16 cellular contexts compared by ENCODE assay signal in genomic region chr20:20143646-20144045, GRCh38.
A peak's percentile ranks its signal among the peaks of the same experiment; 100 is the strongest.
DNase-seq lines count a peak whose midpoint lies in the region; ATAC-seq and TF ChIP-seq lines count a peak whose summit lies in the region.
"Had no signal": no experiment of that assay in that cellular context is flagged by ENCODE, and none has a peak within 500 bp of the region (broad histone marks: within the 10 kb centered on the region; RNA-seq: fewer than 3 reads in every experiment).

No MANE protein-coding gene starts in this region.

- TF ChIP-seq POLR2A in gastrocnemius medialis (IDR thresholded peaks at IDR 0.05), result no peak

- no peaks in the 10 kb centered on the region for H3K36me3 ChIP-seq in BLaER1 treated with 17β-estradiol and CSF1 and Interleukin-3, amounts not matched to agents 10 nM and 100 nM
- H3K36me3 ChIP-seq in gastrocnemius medialis, result no peaks in the 10 kb centered on the region
- H3K36me3 ChIP-seq in tibial artery, result no peaks in the 10 kb centered on the region
- H3K36me3 ChIP-seq in psoas muscle (ENCODE audit: insufficient read depth in 1 of 2, low read depth in 1 of 2), result peaks cover 0 to 7% of the 10 kb centered on the region in 2 donors

- H3K4me1 ChIP-seq in BLaER1 treated with 17β-estradiol and CSF1 and Interleukin-3, amounts not matched to agents 10 nM and 100 nM, result peaks cover 0 to 35% (median 28%) of the 10 kb centered on the region in 10 experiments; a peak in 15 of 20 replicates
- H3K4me1 ChIP-seq in gastrocnemius medialis (peaks cover 13 to 24% of the 10 kb centered on the region in 2 donors), tibial artery (peaks cover 0 to 5% (median 3%) of the 10 kb centered on the region in 4 donors), psoas muscle (peaks cover 16% of the 10 kb centered on the region)

- DNase-seq in foreskin melanocyte (peak; percentile 77), gastrocnemius medialis (no peak), NOMO-1 treated with dmso at 0.1 percent for 144 hours (lab: John Stamatoyannopoulos, UW; ENCODE audit: unreplicated experiment) (no peak), tibial artery (no peak), psoas muscle (no peak)
- DNase-seq: CD4-positive, alpha-beta T cell; CD8-positive, alpha-beta memory T cell; DMS 273 treated with DMSO at 0.1 percent for 48 hours; DMS53; DMS79 treated with DMSO at 0.1 percent for 48 hours; GF-D8; H9 had no signal

- H3K27me3 ChIP-seq in BLaER1 treated with 17β-estradiol and CSF1 and Interleukin-3, amounts not matched to agents 10 nM and 100 nM, result no peaks in the 10 kb centered on the region
- H3K27me3 ChIP-seq in gastrocnemius medialis (no peaks in the 10 kb centered on the region), tibial artery (no peaks in the 10 kb centered on the region), psoas muscle (ENCODE audit: insufficient read depth in 3 of 3, low read length in 2 of 3) (no peaks in the 10 kb centered on the region)

- 59 to 63% (median 63%) methylated on average over 2 of the region's 2 CpGs for WGBS in psoas muscle, 3 donors

- H3K27ac ChIP-seq in BLaER1 treated with 17β-estradiol and CSF1 and Interleukin-3, amounts not matched to agents 10 nM and 100 nM, result no peak overlapping the region
- H3K27ac ChIP-seq in VCaP, result peak overlapping the region; percentile 48
- peak overlapping the region; percentile 7 to 63 (median 24) for H3K27ac ChIP-seq in gastrocnemius medialis
- no peak overlapping the region for H3K27ac ChIP-seq in tibial artery
- H3K27ac ChIP-seq in psoas muscle, result no peak overlapping the region

- intact Hi-C loops in gastrocnemius medialis (cut with DNase I; ENCODE audit: low total_unique reads), result no loop called here
- intact Hi-C loops in tibial artery (cut with DNase I; ENCODE audit: low total_unique reads), result no loop called here
- intact Hi-C loops in psoas muscle (cut with DNase I), result loop anchor here in 1 of 2 donors (10.0 kb wide), 1 partner anchor 91 kb away; no protein-coding TSS in a partner anchor

- H3K9me3 ChIP-seq in BLaER1 treated with 17β-estradiol and CSF1 and Interleukin-3, amounts not matched to agents 10 nM and 100 nM (replicated peaks in 1 of 11), result peaks cover 17 to 38% (median 27%) of the 10 kb centered on the region in 11 experiments
- H3K9me3 ChIP-seq in gastrocnemius medialis (no peaks in the 10 kb centered on the region), tibial artery (no peaks in the 10 kb centered on the region), psoas muscle (no peaks in the 10 kb centered on the region)

- in situ Hi-C loops in gastrocnemius medialis (cut with MboI; ENCODE audit: low sequenced_read_pairs in 4 of 4), result no loop called here

- TF ChIP-seq CTCF in VCaP (conservative IDR thresholded peaks at IDR 0.05), result no peak
- TF ChIP-seq CTCF in gastrocnemius medialis (IDR thresholded peaks at IDR 0.05 in 4 of 5, conservative IDR thresholded peaks at IDR 0.05 in 1 of 5), result no peak
- TF ChIP-seq CTCF in tibial artery (IDR thresholded peaks at IDR 0.05), result no peak
- TF ChIP-seq CTCF in psoas muscle (IDR thresholded peaks at IDR 0.05), result no peak

- H4K20me1 ChIP-seq in BLaER1 treated with 17β-estradiol and CSF1 and Interleukin-3, amounts not matched to agents 10 nM and 100 nM, result no peaks in the 10 kb centered on the region

- H3K4me3 ChIP-seq in BLaER1 treated with 17β-estradiol and CSF1 and Interleukin-3, amounts not matched to agents 10 nM and 100 nM, result no peak overlapping the region
- no peak overlapping the region for H3K4me3 ChIP-seq in gastrocnemius medialis
- H3K4me3 ChIP-seq in tibial artery, result no peak overlapping the region
- no peak overlapping the region for H3K4me3 ChIP-seq in psoas muscle
- H3K4me3 ChIP-seq: GM23338 had no signal

- H3K4me2 ChIP-seq in BLaER1 treated with 17β-estradiol and CSF1 and Interleukin-3, amounts not matched to agents 10 nM and 100 nM, result peak overlapping the region in 8 of 11 experiments; percentile 2 to 66 (median 36); a peak in 14 of 22 replicates
- H3K4me2 ChIP-seq: GM23338 had no signal

- no peak for ATAC-seq in gastrocnemius medialis
- ATAC-seq in psoas muscle, result no peak
- ATAC-seq: GM23338, HCT116 had no signal

- H3K9ac ChIP-seq in BLaER1 treated with 17β-estradiol and CSF1 and Interleukin-3, amounts not matched to agents 10 nM and 100 nM, result no peak overlapping the region

Comparison
In these comparisons a context has a peak if more than half of its experiments do, and no peak if none do; other contexts are left out.
1. H3K27ac ChIP-seq: peak in VCaP (single experiment) and gastrocnemius medialis (4 of 4); none in BLaER1 treated with 17β-estradiol and CSF1 and Interleukin-3, amounts not matched to agents 10 nM and 100 nM (0 of 11), tibial artery (0 of 2) and psoas muscle (single experiment).